Comparison of ENCODE assay signal across 1 cellular context in the genomic region with DNA sequence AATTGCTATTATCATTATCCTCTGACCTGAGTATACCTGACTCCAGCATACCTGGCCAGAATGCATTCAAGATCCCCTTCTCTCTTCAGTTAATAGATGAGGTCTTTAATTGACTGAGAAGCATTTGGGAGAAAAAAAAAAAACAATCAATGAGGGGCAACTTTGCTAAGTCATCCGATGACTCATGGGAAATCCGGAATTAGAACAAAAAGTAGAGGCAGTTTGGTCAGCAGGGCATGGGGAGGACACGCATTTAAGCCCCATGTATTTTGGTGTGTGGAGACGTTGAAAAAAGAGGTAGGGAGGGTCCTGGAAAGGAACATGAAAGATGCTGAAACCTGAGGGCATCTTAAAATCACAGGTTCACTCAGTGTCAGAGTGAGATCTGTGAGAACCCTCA.
TF ChIP-seq lines count a peak whose summit lies in the region.

No MANE protein-coding gene starts in this region.

TF ChIP-seq in GM23338, 12 proteins besides CTCF, POLR2A, EP300 and RAD21 (continued from another document):
- TF ChIP-seq, protein P1, sequence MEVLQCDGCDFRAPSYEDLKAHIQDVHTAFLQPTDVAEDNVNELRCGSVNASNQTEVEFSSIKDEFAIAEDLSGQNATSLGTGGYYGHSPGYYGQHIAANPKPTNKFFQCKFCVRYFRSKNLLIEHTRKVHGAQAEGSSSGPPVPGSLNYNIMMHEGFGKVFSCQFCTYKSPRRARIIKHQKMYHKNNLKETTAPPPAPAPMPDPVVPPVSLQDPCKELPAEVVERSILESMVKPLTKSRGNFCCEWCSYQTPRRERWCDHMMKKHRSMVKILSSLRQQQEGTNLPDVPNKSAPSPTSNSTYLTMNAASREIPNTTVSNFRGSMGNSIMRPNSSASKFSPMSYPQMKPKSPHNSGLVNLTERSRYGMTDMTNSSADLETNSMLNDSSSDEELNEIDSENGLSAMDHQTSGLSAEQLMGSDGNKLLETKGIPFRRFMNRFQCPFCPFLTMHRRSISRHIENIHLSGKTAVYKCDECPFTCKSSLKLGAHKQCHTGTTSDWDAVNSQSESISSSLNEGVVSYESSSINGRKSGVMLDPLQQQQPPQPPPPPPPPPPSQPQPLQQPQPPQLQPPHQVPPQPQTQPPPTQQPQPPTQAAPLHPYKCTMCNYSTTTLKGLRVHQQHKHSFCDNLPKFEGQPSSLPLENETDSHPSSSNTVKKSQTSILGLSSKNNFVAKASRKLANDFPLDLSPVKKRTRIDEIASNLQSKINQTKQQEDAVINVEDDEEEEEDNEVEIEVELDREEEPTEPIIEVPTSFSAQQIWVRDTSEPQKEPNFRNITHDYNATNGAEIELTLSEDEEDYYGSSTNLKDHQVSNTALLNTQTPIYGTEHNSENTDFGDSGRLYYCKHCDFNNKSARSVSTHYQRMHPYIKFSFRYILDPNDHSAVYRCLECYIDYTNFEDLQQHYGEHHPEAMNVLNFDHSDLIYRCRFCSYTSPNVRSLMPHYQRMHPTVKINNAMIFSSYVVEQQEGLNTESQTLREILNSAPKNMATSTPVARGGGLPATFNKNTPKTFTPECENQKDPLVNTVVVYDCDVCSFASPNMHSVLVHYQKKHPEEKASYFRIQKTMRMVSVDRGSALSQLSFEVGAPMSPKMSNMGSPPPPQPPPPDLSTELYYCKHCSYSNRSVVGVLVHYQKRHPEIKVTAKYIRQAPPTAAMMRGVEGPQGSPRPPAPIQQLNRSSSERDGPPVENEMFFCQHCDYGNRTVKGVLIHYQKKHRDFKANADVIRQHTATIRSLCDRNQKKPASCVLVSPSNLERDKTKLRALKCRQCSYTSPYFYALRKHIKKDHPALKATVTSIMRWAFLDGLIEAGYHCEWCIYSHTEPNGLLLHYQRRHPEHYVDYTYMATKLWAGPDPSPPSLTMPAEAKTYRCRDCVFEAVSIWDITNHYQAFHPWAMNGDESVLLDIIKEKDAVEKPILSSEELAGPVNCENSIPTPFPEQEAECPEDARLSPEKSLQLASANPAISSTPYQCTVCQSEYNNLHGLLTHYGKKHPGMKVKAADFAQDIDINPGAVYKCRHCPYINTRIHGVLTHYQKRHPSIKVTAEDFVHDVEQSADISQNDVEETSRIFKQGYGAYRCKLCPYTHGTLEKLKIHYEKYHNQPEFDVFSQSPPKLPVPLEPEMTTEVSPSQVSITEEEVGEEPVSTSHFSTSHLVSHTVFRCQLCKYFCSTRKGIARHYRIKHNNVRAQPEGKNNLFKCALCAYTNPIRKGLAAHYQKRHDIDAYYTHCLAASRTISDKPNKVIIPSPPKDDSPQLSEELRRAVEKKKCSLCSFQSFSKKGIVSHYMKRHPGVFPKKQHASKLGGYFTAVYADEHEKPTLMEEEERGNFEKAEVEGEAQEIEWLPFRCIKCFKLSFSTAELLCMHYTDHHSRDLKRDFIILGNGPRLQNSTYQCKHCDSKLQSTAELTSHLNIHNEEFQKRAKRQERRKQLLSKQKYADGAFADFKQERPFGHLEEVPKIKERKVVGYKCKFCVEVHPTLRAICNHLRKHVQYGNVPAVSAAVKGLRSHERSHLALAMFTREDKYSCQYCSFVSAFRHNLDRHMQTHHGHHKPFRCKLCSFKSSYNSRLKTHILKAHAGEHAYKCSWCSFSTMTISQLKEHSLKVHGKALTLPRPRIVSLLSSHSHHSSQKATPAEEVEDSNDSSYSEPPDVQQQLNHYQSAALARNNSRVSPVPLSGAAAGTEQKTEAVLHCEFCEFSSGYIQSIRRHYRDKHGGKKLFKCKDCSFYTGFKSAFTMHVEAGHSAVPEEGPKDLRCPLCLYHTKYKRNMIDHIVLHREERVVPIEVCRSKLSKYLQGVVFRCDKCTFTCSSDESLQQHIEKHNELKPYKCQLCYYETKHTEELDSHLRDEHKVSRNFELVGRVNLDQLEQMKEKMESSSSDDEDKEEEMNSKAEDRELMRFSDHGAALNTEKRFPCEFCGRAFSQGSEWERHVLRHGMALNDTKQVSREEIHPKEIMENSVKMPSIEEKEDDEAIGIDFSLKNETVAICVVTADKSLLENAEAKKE (CRISPR knock-in tag; IDR thresholded peaks at IDR 0.05), result no peak
- TF ChIP-seq ZNF331 (CRISPR knock-in tag; IDR thresholded peaks at IDR 0.05; ENCODE audit: low read depth) (no peak), STAT1 (IDR thresholded peaks at IDR 0.05; ENCODE audit: unreplicated experiment) (no peak), JUNB (IDR thresholded peaks at IDR 0.05; ENCODE audit: unreplicated experiment) (no peak), POLR2AphosphoS5 (IDR thresholded peaks at IDR 0.05; ENCODE audit: low read depth) (no peak), NANOG (IDR thresholded peaks at IDR 0.05; ENCODE audit: borderline replicate concordance) (no peak), EZH2 (IDR thresholded peaks at IDR 0.05; ENCODE audit: low read depth, unreplicated experiment) (no peak)
- TF ChIP-seq, protein P2, sequence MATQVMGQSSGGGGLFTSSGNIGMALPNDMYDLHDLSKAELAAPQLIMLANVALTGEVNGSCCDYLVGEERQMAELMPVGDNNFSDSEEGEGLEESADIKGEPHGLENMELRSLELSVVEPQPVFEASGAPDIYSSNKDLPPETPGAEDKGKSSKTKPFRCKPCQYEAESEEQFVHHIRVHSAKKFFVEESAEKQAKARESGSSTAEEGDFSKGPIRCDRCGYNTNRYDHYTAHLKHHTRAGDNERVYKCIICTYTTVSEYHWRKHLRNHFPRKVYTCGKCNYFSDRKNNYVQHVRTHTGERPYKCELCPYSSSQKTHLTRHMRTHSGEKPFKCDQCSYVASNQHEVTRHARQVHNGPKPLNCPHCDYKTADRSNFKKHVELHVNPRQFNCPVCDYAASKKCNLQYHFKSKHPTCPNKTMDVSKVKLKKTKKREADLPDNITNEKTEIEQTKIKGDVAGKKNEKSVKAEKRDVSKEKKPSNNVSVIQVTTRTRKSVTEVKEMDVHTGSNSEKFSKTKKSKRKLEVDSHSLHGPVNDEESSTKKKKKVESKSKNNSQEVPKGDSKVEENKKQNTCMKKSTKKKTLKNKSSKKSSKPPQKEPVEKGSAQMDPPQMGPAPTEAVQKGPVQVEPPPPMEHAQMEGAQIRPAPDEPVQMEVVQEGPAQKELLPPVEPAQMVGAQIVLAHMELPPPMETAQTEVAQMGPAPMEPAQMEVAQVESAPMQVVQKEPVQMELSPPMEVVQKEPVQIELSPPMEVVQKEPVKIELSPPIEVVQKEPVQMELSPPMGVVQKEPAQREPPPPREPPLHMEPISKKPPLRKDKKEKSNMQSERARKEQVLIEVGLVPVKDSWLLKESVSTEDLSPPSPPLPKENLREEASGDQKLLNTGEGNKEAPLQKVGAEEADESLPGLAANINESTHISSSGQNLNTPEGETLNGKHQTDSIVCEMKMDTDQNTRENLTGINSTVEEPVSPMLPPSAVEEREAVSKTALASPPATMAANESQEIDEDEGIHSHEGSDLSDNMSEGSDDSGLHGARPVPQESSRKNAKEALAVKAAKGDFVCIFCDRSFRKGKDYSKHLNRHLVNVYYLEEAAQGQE (IDR thresholded peaks at IDR 0.05; ENCODE audit: unreplicated experiment), result no peak
